ENCODE assay signal across 1 cellular context in genomic region chr12:7091171-7091570, GRCh38.
TF ChIP-seq lines count a peak whose summit lies in the region.

No MANE protein-coding gene starts in this region.

TF ChIP-seq in SK-N-SH, 30 proteins besides CTCF, POLR2A, EP300 and RAD21:
- no peak for TF ChIP-seq RFX5 (IDR thresholded peaks at IDR 0.05; ENCODE audit: low read length)
- TF ChIP-seq JUND (IDR thresholded peaks at IDR 0.05), result no peak
